In the genomic region with DNA sequence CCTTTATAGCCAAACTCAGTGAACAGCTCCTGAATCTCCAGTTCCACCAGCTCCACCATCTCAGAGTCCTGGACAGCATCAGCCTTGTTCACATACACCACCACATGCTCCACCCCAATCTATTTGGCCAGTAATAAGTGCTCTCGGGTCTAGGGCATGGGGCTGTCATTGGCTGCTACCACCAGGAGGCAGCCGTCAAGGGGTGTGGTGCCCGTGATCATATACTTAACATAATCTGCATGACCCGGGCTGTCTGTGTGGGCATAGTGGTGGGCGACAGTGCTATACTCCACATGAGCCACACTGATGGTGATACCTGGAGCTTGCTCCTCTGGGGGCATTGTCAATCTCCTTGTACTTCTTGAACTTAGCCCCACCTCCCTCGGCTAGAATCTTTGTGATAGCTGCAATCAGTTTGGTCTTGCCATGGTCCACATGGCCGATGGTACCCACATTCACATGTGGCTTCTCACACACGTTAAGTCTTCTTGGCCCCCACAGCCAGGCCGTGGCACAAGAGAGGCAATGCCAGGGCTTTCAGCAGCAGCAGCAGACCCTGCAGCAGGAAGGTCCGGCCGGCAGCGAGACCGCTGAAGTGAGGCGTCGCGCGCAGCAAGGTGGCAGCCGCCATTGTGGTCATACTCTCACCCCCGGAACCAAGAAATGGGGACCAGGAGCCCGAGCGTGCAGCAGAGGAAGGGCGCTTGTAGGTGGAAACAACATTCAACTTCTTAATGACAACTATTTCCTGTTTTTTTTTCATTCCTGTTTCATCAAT, we compare ENCODE assay signal across 7 cellular contexts.
"Had no signal": no experiment of that assay in that cellular context is flagged by ENCODE, and none has a peak within 500 bp of the region (broad histone marks: within the 10 kb centered on the region; RNA-seq: fewer than 3 reads in every experiment).

No MANE protein-coding gene starts in this region.

- FAIRE-seq: H1, H54, HTR-8/SVneo had no signal

- H3K4me2 ChIP-seq: GM23338 had no signal

- DNase-seq: H9, HCEC 1CT, IMR-90 had no signal

- H3K4me3 ChIP-seq: GM23338 had no signal

- ATAC-seq: GM23338 had no signal

- H2AFZ ChIP-seq: GM23338 had no signal
